20 cellular contexts compared by ENCODE assay signal in genomic region chr7:143145-143751, GRCh38. TPM values are rescaled to one million over a fixed set of nuclear protein-coding genes. Genes with fewer than 3 reads are reported as not detected.
DNase-seq lines count a peak whose midpoint lies in the region; ATAC-seq and TF ChIP-seq lines count a peak whose summit lies in the region.
"Had no signal": no experiment of that assay in that cellular context is flagged by ENCODE, and none has a peak within 500 bp of the region (broad histone marks: within the 10 kb centered on the region; RNA-seq: fewer than 3 reads in every experiment).

No MANE protein-coding gene starts in this region.

- H3K18ac ChIP-seq in neuronal stem cell (ENCODE audit: low read length): peak overlapping the region; percentile 16

- H3K36me3 Mint-ChIP-seq in dendritic cell treated with granulocyte-macrophage colony-stimulating factor and Interleukin-4, amounts not matched to agents 40 ng/mL and 50 ng/mL, for 4 days (ENCODE audit: low read depth): no peaks in the 10 kb centered on the region
- peaks cover 9% of the 10 kb centered on the region for H3K36me3 Mint-ChIP-seq in activated T-helper 17 cell treated with anti-CD3 and anti-CD28 coated beads, Interleukin-2, amount 50 U/mL, for 72 hours (ENCODE audit: low read depth)
- peaks cover 22% of the 10 kb centered on the region for H3K36me3 Mint-ChIP-seq in nephron progenitor cell (ENCODE audit: low read depth)

- no peaks in the 10 kb centered on the region for H3K36me3 ChIP-seq in left ventricle myocardium inferior
- peaks cover 2 to 16% of the 10 kb centered on the region in 2 donors for H3K36me3 ChIP-seq in neuronal stem cell (replicated peaks in 1 of 2; ENCODE audit: control insufficient read depth in 2 of 2, insufficient read depth in 2 of 2, low read length in 2 of 2)
- H3K36me3 ChIP-seq in aorta (ENCODE audit: control insufficient read depth in 1 of 2, insufficient read depth in 2 of 2, low read length in 1 of 2): no peaks in the 10 kb centered on the region
- H3K36me3 ChIP-seq: breast epithelium, HAP-1, ovary had no signal

- TF ChIP-seq CTCF in left ventricle myocardium inferior (IDR thresholded peaks at IDR 0.05; ENCODE audit: borderline replicate concordance) (no peak), nephron progenitor cell (IDR thresholded peaks at IDR 0.05) (no peak)

- no peak overlapping the region for H3K4me2 ChIP-seq in neuronal stem cell (ENCODE audit: insufficient read depth, low read length, poor library complexity, severe bottlenecking)

- no peak overlapping the region for H2BK12ac ChIP-seq in neuronal stem cell (ENCODE audit: low read length)

- H3K4me1 ChIP-seq in left ventricle myocardium inferior (peaks cover 16% of the 10 kb centered on the region), neuronal stem cell (ENCODE audit: control insufficient read depth in 2 of 2, insufficient read depth in 1 of 2, low read depth in 1 of 2, low read length in 2 of 2) (peaks cover 10 to 11% of the 10 kb centered on the region in 2 donors), aorta (ENCODE audit: control insufficient read depth in 1 of 2, insufficient read depth in 2 of 2, low read length in 2 of 2) (no peaks in the 10 kb centered on the region)
- H3K4me1 ChIP-seq: breast epithelium, HAP-1 had no signal

- H3K27me3 ChIP-seq in left ventricle myocardium inferior (ENCODE audit: low read depth) (peaks cover 15% of the 10 kb centered on the region), neuronal stem cell (ENCODE audit: control insufficient read depth in 3 of 3, insufficient read depth in 3 of 3, low read depth in 1 of 3, low read length in 3 of 3) (no peaks in the 10 kb centered on the region), aorta (ENCODE audit: control insufficient read depth in 1 of 2, insufficient read depth in 2 of 2, low read length in 1 of 2) (no peaks in the 10 kb centered on the region)
- H3K27me3 ChIP-seq: breast epithelium, ovary had no signal

- H2AK5ac ChIP-seq in neuronal stem cell (ENCODE audit: low read depth, low read length): no peak overlapping the region

- H3K27ac ChIP-seq in left ventricle myocardium inferior (replicated peaks): peak overlapping the region; percentile 81
- H3K27ac ChIP-seq in neuronal stem cell (replicated peaks; ENCODE audit: low read length): no peak overlapping the region
- H3K27ac ChIP-seq in aorta (ENCODE audit: low read depth in 1 of 2, low read length in 2 of 2): peak overlapping the region; percentile 5 to 35
- H3K27ac ChIP-seq: breast epithelium had no signal

- H4K91ac ChIP-seq in neuronal stem cell (ENCODE audit: low read depth, low read length, poor library complexity): no peak overlapping the region

- H3K9me3 ChIP-seq in left ventricle myocardium inferior (replicated peaks) (no peaks in the 10 kb centered on the region), neuronal stem cell (replicated peaks in 1 of 2; ENCODE audit: control insufficient read depth in 2 of 2, insufficient read depth in 1 of 2, low read depth in 1 of 2, low read length in 2 of 2) (no peaks in the 10 kb centered on the region), aorta (ENCODE audit: control insufficient read depth, low read length) (no peaks in the 10 kb centered on the region)
- H3K9me3 ChIP-seq: breast epithelium, HAP-1, ovary had no signal

- H3K27me3 Mint-ChIP-seq in dendritic cell treated with granulocyte-macrophage colony-stimulating factor and Interleukin-4, amounts not matched to agents 40 ng/mL and 50 ng/mL, for 4 days: peaks cover 7% of the 10 kb centered on the region
- H3K27me3 Mint-ChIP-seq in activated T-helper 17 cell treated with anti-CD3 and anti-CD28 coated beads, Interleukin-2, amount 50 U/mL, for 72 hours: peaks cover 5% of the 10 kb centered on the region
- peaks cover 15% of the 10 kb centered on the region for H3K27me3 Mint-ChIP-seq in nephron progenitor cell (ENCODE audit: low read depth, poor library complexity)
- H3K27me3 Mint-ChIP-seq: activated CD8-positive, alpha-beta memory T cell treated with anti-CD3 and anti-CD28 coated beads, Interleukin-2, amount 10 ng/mL, durations not matched to agents 7 days and 5 days; activated naive CD8-positive, alpha-beta T cell treated with anti-CD3 and anti-CD28 coated beads, Interleukin-2, amount 10 ng/mL, durations not matched to agents 7 days and 5 days had no signal

- ATAC-seq in left ventricle myocardium superior: no peak
- ATAC-seq in aorta (ENCODE audit: low FRiP score): peak; percentile 31
- no peak for ATAC-seq in activated T-helper 17 cell treated with anti-CD3 and anti-CD28 coated beads, Interleukin-2, amount 50 U/mL, for 72 hours (replicated peaks)
- ATAC-seq: activated CD8-positive, alpha-beta memory T cell treated with anti-CD3 and anti-CD28 coated beads, Interleukin-2, amount 10 ng/mL, durations not matched to agents 7 days and 5 days had no signal

- intact Hi-C loops in left ventricle myocardium inferior (cut with micrococcal nuclease): no loop called here
- intact Hi-C loops in left ventricle myocardium superior (cut with micrococcal nuclease): no loop called here
- intact Hi-C loops in dendritic cell treated with granulocyte-macrophage colony-stimulating factor and Interleukin-4, amounts not matched to agents 40 ng/mL and 50 ng/mL, for 4 days (cut with micrococcal nuclease): no loop called here
- intact Hi-C loops in aorta (cut with DNase I): no loop called here

- H3K23ac ChIP-seq in neuronal stem cell (ENCODE audit: low read depth, low read length, poor library complexity): peak overlapping the region; percentile 95

- H3K4ac ChIP-seq in neuronal stem cell (ENCODE audit: low read length): no peak overlapping the region

- DNase-seq in left ventricle myocardium inferior (no peak), left ventricle myocardium superior (no peak), neuronal stem cell (ENCODE audit: low spot score) (no peak), aorta (peak in 1 of 2 donors; percentile 37), NCI-H146 treated with DMSO at 0.1 percent for 48 hours (lab: John Stamatoyannopoulos, UW; ENCODE audit: unreplicated experiment) (no peak), nephron progenitor cell (no peak)
- DNase-seq: activated CD4-positive, alpha-beta T cell treated with anti-CD3 and anti-CD28 coated beads for 48 hours; activated CD8-positive, alpha-beta memory T cell treated with anti-CD3 and anti-CD28 coated beads, Interleukin-2, amount 10 ng/mL, durations not matched to agents 7 days and 5 days; Calu3; NCI-H1417; NCI-H526 treated with DMSO at 0.1 percent for 48 hours; stimulated activated CD4-positive, alpha-beta T cell treated with anti-CD3 and anti-CD28 coated beads, Interleukin-1b, Interleukin-23, amount 100 ng/mL, for 48 hours; stimulated activated naive CD4-positive, alpha-beta T cell treated with Interleukin-2 at 50 U/mL for 16 hours had no signal

- no peak overlapping the region for H4K8ac ChIP-seq in neuronal stem cell (ENCODE audit: low read depth, low read length)

- no peak overlapping the region for H2BK120ac ChIP-seq in neuronal stem cell (ENCODE audit: low read depth, low read length)

- H2AFZ ChIP-seq in neuronal stem cell (ENCODE audit: low read length): no peak overlapping the region

- peak overlapping the region; percentile 30 for H3K9ac ChIP-seq in neuronal stem cell (ENCODE audit: low read depth, low read length, poor library complexity)

- no peaks in the 10 kb centered on the region for H3K79me1 ChIP-seq in neuronal stem cell (ENCODE audit: low read depth, low read length)

- peak overlapping the region; percentile 17 for H3K14ac ChIP-seq in neuronal stem cell (ENCODE audit: low read length)

- H2BK15ac ChIP-seq in neuronal stem cell (ENCODE audit: low read length): no peak overlapping the region

- peak overlapping the region; percentile 67 for H3K27ac Mint-ChIP-seq in dendritic cell treated with granulocyte-macrophage colony-stimulating factor and Interleukin-4, amounts not matched to agents 40 ng/mL and 50 ng/mL, for 4 days
- H3K27ac Mint-ChIP-seq in activated T-helper 17 cell treated with anti-CD3 and anti-CD28 coated beads, Interleukin-2, amount 50 U/mL, for 72 hours: no peak overlapping the region
- H3K27ac Mint-ChIP-seq in nephron progenitor cell: no peak overlapping the region
- H3K27ac Mint-ChIP-seq: activated CD8-positive, alpha-beta memory T cell treated with anti-CD3 and anti-CD28 coated beads, Interleukin-2, amount 10 ng/mL, durations not matched to agents 7 days and 5 days; activated naive CD8-positive, alpha-beta T cell treated with anti-CD3 and anti-CD28 coated beads, Interleukin-2, amount 10 ng/mL, durations not matched to agents 7 days and 5 days had no signal

- no peaks in the 10 kb centered on the region for H3K9me3 Mint-ChIP-seq in dendritic cell treated with granulocyte-macrophage colony-stimulating factor and Interleukin-4, amounts not matched to agents 40 ng/mL and 50 ng/mL, for 4 days
- no peaks in the 10 kb centered on the region for H3K9me3 Mint-ChIP-seq in activated T-helper 17 cell treated with anti-CD3 and anti-CD28 coated beads, Interleukin-2, amount 50 U/mL, for 72 hours
- H3K9me3 Mint-ChIP-seq in nephron progenitor cell: no peaks in the 10 kb centered on the region
- H3K9me3 Mint-ChIP-seq: activated naive CD8-positive, alpha-beta T cell treated with anti-CD3 and anti-CD28 coated beads, Interleukin-2, amount 10 ng/mL, durations not matched to agents 7 days and 5 days had no signal

- H2BK5ac ChIP-seq in neuronal stem cell (ENCODE audit: low read length): no peak overlapping the region

- no peak overlapping the region for H3K4me3 ChIP-seq in left ventricle myocardium inferior
- H3K4me3 ChIP-seq in neuronal stem cell (ENCODE audit: low read length in 2 of 2): no peak overlapping the region
- no peak overlapping the region for H3K4me3 ChIP-seq in aorta (ENCODE audit: low read length in 2 of 2)
- H3K4me3 ChIP-seq: breast epithelium, HAP-1, lung, ovary had no signal

- peaks cover 54% of the 10 kb centered on the region for H3K4me1 Mint-ChIP-seq in dendritic cell treated with granulocyte-macrophage colony-stimulating factor and Interleukin-4, amounts not matched to agents 40 ng/mL and 50 ng/mL, for 4 days (ENCODE audit: low read depth)
- no peaks in the 10 kb centered on the region for H3K4me1 Mint-ChIP-seq in activated T-helper 17 cell treated with anti-CD3 and anti-CD28 coated beads, Interleukin-2, amount 50 U/mL, for 72 hours
- H3K4me1 Mint-ChIP-seq in nephron progenitor cell: peaks cover 33% of the 10 kb centered on the region
- H3K4me1 Mint-ChIP-seq: activated CD8-positive, alpha-beta memory T cell treated with anti-CD3 and anti-CD28 coated beads, Interleukin-2, amount 10 ng/mL, durations not matched to agents 7 days and 5 days; activated naive CD8-positive, alpha-beta T cell treated with anti-CD3 and anti-CD28 coated beads, Interleukin-2, amount 10 ng/mL, durations not matched to agents 7 days and 5 days had no signal

- WGBS in neuronal stem cell (ENCODE audit: extremely low coverage in 2 of 2, insufficient read length in 2 of 2, insufficient replicate concordance in 1 of 2), 2 donors: no CpG with 5 or more reads among the region's 22 CpGs
- WGBS in aorta, 2 donors: 86 to 87% methylated on average over 22 of the region's 22 CpGs

- no peak overlapping the region for H3K4me3 Mint-ChIP-seq in dendritic cell treated with granulocyte-macrophage colony-stimulating factor and Interleukin-4, amounts not matched to agents 40 ng/mL and 50 ng/mL, for 4 days
- H3K4me3 Mint-ChIP-seq in activated T-helper 17 cell treated with anti-CD3 and anti-CD28 coated beads, Interleukin-2, amount 50 U/mL, for 72 hours: no peak overlapping the region
- no peak overlapping the region for H3K4me3 Mint-ChIP-seq in nephron progenitor cell
- H3K4me3 Mint-ChIP-seq: activated CD8-positive, alpha-beta memory T cell treated with anti-CD3 and anti-CD28 coated beads, Interleukin-2, amount 10 ng/mL, durations not matched to agents 7 days and 5 days; activated naive CD8-positive, alpha-beta T cell treated with anti-CD3 and anti-CD28 coated beads, Interleukin-2, amount 10 ng/mL, durations not matched to agents 7 days and 5 days had no signal

RNA-seq across cellular contexts. Expression of gene FAM20C, which starts 49.1 kb away (rescaled TPM):
- total RNA-seq in left ventricle myocardium inferior: 22.2 TPM
- 23.8 TPM for total RNA-seq in left ventricle myocardium superior
- 7.3 TPM for polyA plus RNA-seq in neuronal stem cell (2013, experiment 1 of 2)
- polyA plus RNA-seq in neuronal stem cell (2013, experiment 2 of 2): 7.3 TPM
- total RNA-seq in aorta: 100 to 1,000 TPM in 1 of 2 donors, 10 to 100 TPM in 1; 88.3 to 104 TPM
- 10 to 100 TPM; 11.3 to 26.6 TPM for polyA plus RNA-seq in aorta
- under 1 TPM; 0.08 to 0.19 TPM for total RNA-seq in activated T-helper 17 cell treated with anti-CD3 and anti-CD28 coated beads, Interleukin-2, amount 50 U/mL, for 72 hours

Comparison
In these comparisons a context has a peak if more than half of its experiments do, and no peak if none do; other contexts are left out.
1. RNA of gene FAM20C, which starts 49.1 kb away (total RNA-seq): 88.3 to 104 TPM in aorta, 23.8 TPM in left ventricle myocardium superior (single experiment) and 22.2 TPM in left ventricle myocardium inferior (single experiment); 0.08 to 0.19 TPM in activated T-helper 17 cell treated with anti-CD3 and anti-CD28 coated beads, Interleukin-2, amount 50 U/mL, for 72 hours; every median in the first group is over 10 times any median in the second.